In the genomic region with DNA sequence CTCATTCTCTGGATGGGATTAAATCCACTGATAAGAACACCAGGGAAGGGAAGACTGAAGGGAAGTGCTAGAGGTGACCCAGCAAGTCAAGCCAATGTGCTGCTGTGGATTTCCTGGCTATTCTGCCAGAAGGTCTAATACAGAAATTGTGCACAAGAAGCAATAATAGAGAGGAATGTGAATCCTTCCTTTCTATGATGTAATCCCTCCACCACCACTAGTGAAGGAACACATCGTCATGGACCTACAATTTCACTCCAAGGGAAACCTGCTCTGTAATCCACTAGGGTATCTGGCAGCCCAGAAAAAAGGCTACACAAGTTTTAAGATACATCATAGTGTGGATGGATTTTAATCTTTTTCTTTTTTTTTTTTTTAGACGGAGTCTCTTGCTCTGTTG, we compare ENCODE assay signal across 1 cellular context.
A peak's percentile ranks its signal among the peaks of the same experiment; 100 is the strongest.
TF ChIP-seq lines count a peak whose summit lies in the region.

No MANE protein-coding gene starts in this region.

TF ChIP-seq in HEK293, 187 proteins besides CTCF, POLR2A, EP300 and RAD21 (continued from another document):
- TF ChIP-seq, protein P1, sequence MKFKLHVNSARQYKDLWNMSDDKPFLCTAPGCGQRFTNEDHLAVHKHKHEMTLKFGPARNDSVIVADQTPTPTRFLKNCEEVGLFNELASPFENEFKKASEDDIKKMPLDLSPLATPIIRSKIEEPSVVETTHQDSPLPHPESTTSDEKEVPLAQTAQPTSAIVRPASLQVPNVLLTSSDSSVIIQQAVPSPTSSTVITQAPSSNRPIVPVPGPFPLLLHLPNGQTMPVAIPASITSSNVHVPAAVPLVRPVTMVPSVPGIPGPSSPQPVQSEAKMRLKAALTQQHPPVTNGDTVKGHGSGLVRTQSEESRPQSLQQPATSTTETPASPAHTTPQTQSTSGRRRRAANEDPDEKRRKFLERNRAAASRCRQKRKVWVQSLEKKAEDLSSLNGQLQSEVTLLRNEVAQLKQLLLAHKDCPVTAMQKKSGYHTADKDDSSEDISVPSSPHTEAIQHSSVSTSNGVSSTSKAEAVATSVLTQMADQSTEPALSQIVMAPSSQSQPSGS (tag by site-specific recombination; IDR thresholded peaks at IDR 0.05; ENCODE audit: low read depth) = 0 out of 2 replicates have a peak, but pooled peaks have one; percentile 10
- no peak for TF ChIP-seq ZNF623 (tag by site-specific recombination; IDR thresholded peaks at IDR 0.05)
- no peak for TF ChIP-seq ZNF302 (tag by site-specific recombination; IDR thresholded peaks at IDR 0.05; ENCODE audit: low read depth)
- TF ChIP-seq, protein P2, sequence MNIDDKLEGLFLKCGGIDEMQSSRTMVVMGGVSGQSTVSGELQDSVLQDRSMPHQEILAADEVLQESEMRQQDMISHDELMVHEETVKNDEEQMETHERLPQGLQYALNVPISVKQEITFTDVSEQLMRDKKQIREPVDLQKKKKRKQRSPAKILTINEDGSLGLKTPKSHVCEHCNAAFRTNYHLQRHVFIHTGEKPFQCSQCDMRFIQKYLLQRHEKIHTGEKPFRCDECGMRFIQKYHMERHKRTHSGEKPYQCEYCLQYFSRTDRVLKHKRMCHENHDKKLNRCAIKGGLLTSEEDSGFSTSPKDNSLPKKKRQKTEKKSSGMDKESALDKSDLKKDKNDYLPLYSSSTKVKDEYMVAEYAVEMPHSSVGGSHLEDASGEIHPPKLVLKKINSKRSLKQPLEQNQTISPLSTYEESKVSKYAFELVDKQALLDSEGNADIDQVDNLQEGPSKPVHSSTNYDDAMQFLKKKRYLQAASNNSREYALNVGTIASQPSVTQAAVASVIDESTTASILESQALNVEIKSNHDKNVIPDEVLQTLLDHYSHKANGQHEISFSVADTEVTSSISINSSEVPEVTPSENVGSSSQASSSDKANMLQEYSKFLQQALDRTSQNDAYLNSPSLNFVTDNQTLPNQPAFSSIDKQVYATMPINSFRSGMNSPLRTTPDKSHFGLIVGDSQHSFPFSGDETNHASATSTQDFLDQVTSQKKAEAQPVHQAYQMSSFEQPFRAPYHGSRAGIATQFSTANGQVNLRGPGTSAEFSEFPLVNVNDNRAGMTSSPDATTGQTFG (tag by site-specific recombination; IDR thresholded peaks at IDR 0.05; ENCODE audit: borderline replicate concordance) = no peak
- no peak for TF ChIP-seq REPIN1 (tag by site-specific recombination; IDR thresholded peaks at IDR 0.05; ENCODE audit: low read depth)
TF ChIP-seq in HEK293: peak in this region for 2.
